22 cellular contexts compared by ENCODE assay signal in genomic region chr22:43567691-43568308, GRCh38.
"Had no signal": no experiment of that assay in that cellular context is flagged by ENCODE, and none has a peak within 500 bp of the region (broad histone marks: within the 10 kb centered on the region; RNA-seq: fewer than 3 reads in every experiment).

No MANE protein-coding gene starts in this region.

- H3K4me2 ChIP-seq: smooth muscle cell had no signal

- H3K9me3 ChIP-seq: gastroesophageal sphincter, heart right ventricle, mucosa of descending colon, pancreas, thoracic aorta, upper lobe of left lung had no signal

- H3K4me1 ChIP-seq: gastroesophageal sphincter, heart right ventricle, pancreas, upper lobe of left lung had no signal

- H3K4me3 ChIP-seq: gastroesophageal sphincter, heart right ventricle, mucosa of descending colon, pancreas, smooth muscle cell, thoracic aorta, upper lobe of left lung had no signal

- H3K27ac ChIP-seq: brain microvascular endothelial cell, gastroesophageal sphincter, heart right ventricle, pancreas, thoracic aorta, upper lobe of left lung had no signal

- H3K36me3 ChIP-seq: brain microvascular endothelial cell, gastroesophageal sphincter, heart right ventricle, pancreas, thoracic aorta, upper lobe of left lung had no signal

- DNase-seq: activated CD4-positive, alpha-beta memory T cell treated with anti-CD3 and anti-CD28 coated beads for 36 hours; activated CD4-positive, alpha-beta T cell treated with anti-CD3 and anti-CD28 coated beads for 36 hours; activated naive CD4-positive, alpha-beta T cell treated with anti-CD3 and anti-CD28 coated beads for 36 hours; activated T-cell treated with anti-CD3 and anti-CD28 coated beads, Interleukin-2, amount 50 U/mL, for 4 hours; brain microvascular endothelial cell; cortex of kidney; effector CD4-positive, alpha-beta T cell; heart right ventricle; mesenchymal stem cell; mucosa of descending colon; naive thymus-derived CD4-positive, alpha-beta T cell; pancreas; stimulated activated CD4-positive, alpha-beta T cell treated with anti-CD3 and anti-CD28 coated beads, Interleukin-4, amount 100 ng/mL, for 24 hours; T-cell; upper lobe of left lung had no signal

- H3K27me3 ChIP-seq: brain microvascular endothelial cell, pancreas, upper lobe of left lung had no signal

- ATAC-seq: activated CD4-positive, alpha-beta T cell treated with anti-CD3 and anti-CD28 coated beads for 36 hours; activated T-cell treated with anti-CD3 and anti-CD28 coated beads, Interleukin-2, amount 50 U/mL, for 4 hours; esophagus mucosa; gastroesophageal sphincter; heart right ventricle; mucosa of descending colon; naive thymus-derived CD4-positive, alpha-beta T cell; pancreas; sciatic nerve; stimulated activated effector memory CD8-positive, alpha-beta T cell treated with anti-CD3 and anti-CD28 coated beads, Interleukin-12 subunit alpha, Interleukin-12 subunit beta, amount 100 ng/mL, for 72 hours; T-cell; WTC11 had no signal
